Comparison of ENCODE assay signal across 1 cellular context in genomic region chr1:164786980-164787833, GRCh38.
TF ChIP-seq lines count a peak whose summit lies in the region.

No MANE protein-coding gene starts in this region.

TF ChIP-seq in IMR-90, 13 proteins besides CTCF, POLR2A, EP300 and RAD21 (continued from another document):
- peak; percentile 79 for TF ChIP-seq MAZ (IDR thresholded peaks at IDR 0.05; ENCODE audit: borderline replicate concordance, low read depth, low read length)
- TF ChIP-seq ELK1 (IDR thresholded peaks at IDR 0.05; ENCODE audit: borderline replicate concordance, low read depth, low read length): no peak
